ENCODE assay signal across 33 cellular contexts in genomic region chr5:72499090-72499489, GRCh38. TPM values are rescaled to one million over a fixed set of nuclear protein-coding genes. Genes with fewer than 3 reads are reported as not detected.
"Had no signal": no experiment of that assay in that cellular context is flagged by ENCODE, and none has a peak within 500 bp of the region (broad histone marks: within the 10 kb centered on the region; RNA-seq: fewer than 3 reads in every experiment).

No MANE protein-coding gene starts in this region.

- H3K27ac ChIP-seq: adrenal gland, body of pancreas, breast epithelium, Peyer's patch, SJCRH30, SK-N-MC had no signal

- H3K9me3 ChIP-seq: adrenal gland, body of pancreas, breast epithelium, MG63, Peyer's patch had no signal

- DNase-seq: activated CD4-positive, alpha-beta T cell treated with anti-CD3 and anti-CD28 coated beads, Interleukin-2, amount 10 ng/mL, durations not matched to agents 24 days and 14 days; activated CD4-positive, alpha-beta T cell treated with anti-CD3 and anti-CD28 coated beads, Interleukin-2, amount 50 U/mL, for 4 hours; activated CD8-positive, alpha-beta T cell treated with anti-CD3 and anti-CD28 coated beads for 36 hours; activated effector memory CD4-positive, alpha-beta T cell treated with anti-CD3 and anti-CD28 coated beads, Interleukin-2, amount 50 U/mL, for 16 hours; activated naive CD4-positive, alpha-beta T cell treated with Interleukin-2 at 50 U/mL for 16 hours; activated T-cell treated with anti-CD3 and anti-CD28 coated beads, Interleukin-2, amount 50 U/mL, for 1 hour; activated T-cell treated with anti-CD3 and anti-CD28 coated beads, Interleukin-2, amount 50 U/mL, for 72 hours; adrenal gland; body of pancreas; caudate nucleus; Kasumi-1; KG1; MG63; NCI-H1048; NCI-H1436 treated with DMSO at 0.1 percent for 48 hours; NCI-H1694 treated with DMSO at 0.1 percent for 48 hours; NCI-H2029; NCI-H345; NCI-H524 treated with DMSO at 0.1 percent for 48 hours; NK-92 treated with Interleukin-12 subunit alpha and Interleukin-12 subunit beta, amount 100 ng/mL, for 24 hours; PC-3; Peyer's patch; RPMI8226; SHP77; SJCRH30 had no signal

- H3K4me1 ChIP-seq: adrenal gland, body of pancreas, breast epithelium, Peyer's patch had no signal

- ATAC-seq: activated CD8-positive, alpha-beta T cell treated with anti-CD3 and anti-CD28 coated beads for 36 hours; activated naive CD4-positive, alpha-beta T cell treated with anti-CD3 and anti-CD28 coated beads, Interleukin-2, amount 50 U/mL, for 72 hours; activated T-cell treated with anti-CD3 and anti-CD28 coated beads, Interleukin-2, amount 50 U/mL, for 72 hours; activated T-helper 17 cell treated with anti-CD3 and anti-CD28 coated beads, Interleukin-2, amount 50 U/mL, for 72 hours; body of pancreas had no signal

- H3K27me3 ChIP-seq: adrenal gland, body of pancreas, breast epithelium, MG63, Peyer's patch, SJCRH30 had no signal

- H3K4me3 ChIP-seq: adrenal gland, body of pancreas, breast epithelium, MG63, Peyer's patch, SJCRH30, SK-N-MC had no signal

- H3K36me3 ChIP-seq: adrenal gland, breast epithelium, MG63, Peyer's patch, SJCRH30 had no signal

RNA-seq across cellular contexts. Expression of gene ZNF366, which starts 8.1 kb away (rescaled TPM):
- total RNA-seq: activated CD4-positive, alpha-beta T cell treated with anti-CD3 and anti-CD28 coated beads, Interleukin-2, amount 10 ng/mL, durations not matched to agents 24 days and 14 days; activated CD8-positive, alpha-beta memory T cell treated with anti-CD3 and anti-CD28 coated beads for 36 hours; activated CD8-positive, alpha-beta T cell treated with anti-CD3 and anti-CD28 coated beads for 36 hours; activated naive CD4-positive, alpha-beta T cell treated with anti-CD3 and anti-CD28 coated beads, Interleukin-2, amount 50 U/mL, for 72 hours; activated T-cell treated with anti-CD3 and anti-CD28 coated beads, Interleukin-2, amount 50 U/mL, for 72 hours; activated T-helper 17 cell treated with anti-CD3 and anti-CD28 coated beads, Interleukin-2, amount 50 U/mL, for 72 hours; astrocyte; NCI-H460; PC-3; T-helper 1 cell treated with Interleukin-12 subunit alpha and Interleukin-12 subunit beta and Interleukin-4 antibody, amounts not matched to agents 30 ng/mL and 1 ng/mL, for 36 hours had no signal
